In the genomic region with DNA sequence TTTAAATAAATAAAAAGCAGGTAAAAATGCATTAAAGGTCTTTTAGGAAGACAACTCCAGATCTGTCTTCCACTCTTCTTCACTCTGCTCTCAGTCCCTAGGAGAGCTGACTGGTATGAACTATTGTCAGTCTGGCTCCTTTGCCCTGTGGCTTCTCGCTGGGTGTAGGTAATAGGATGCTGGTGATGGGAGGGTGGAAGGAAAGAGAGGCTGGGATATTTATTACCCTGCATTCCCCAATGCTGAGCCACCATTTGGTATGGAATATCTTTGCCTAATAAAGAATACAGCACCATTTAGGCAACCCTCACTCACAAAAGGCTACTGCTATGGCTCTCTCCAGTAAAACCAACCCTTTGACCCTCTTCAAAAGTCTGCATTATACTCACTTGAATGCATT, we compare ENCODE assay signal across 23 cellular contexts.
DNase-seq lines count a peak whose midpoint lies in the region; ATAC-seq and TF ChIP-seq lines count a peak whose summit lies in the region.
"Had no signal": no experiment of that assay in that cellular context is flagged by ENCODE, and none has a peak within 500 bp of the region (broad histone marks: within the 10 kb centered on the region; RNA-seq: fewer than 3 reads in every experiment).

No MANE protein-coding gene starts in this region.

- WGBS in right lobe of liver (ENCODE audit: insufficient coverage, low coverage, low lambda C conversion rate, missing lambda C conversion rate), result 80% methylated on average over 1 of the region's 1 CpG

- ATAC-seq in right lobe of liver, result no peak
- ATAC-seq: HCT116, Panc1 had no signal

- H3K27me3 ChIP-seq in right lobe of liver, result no peaks in the 10 kb centered on the region
- H3K27me3 ChIP-seq: BLaER1, MG63 had no signal

- H3K4me3 Mint-ChIP-seq in HFFc6, result no peak overlapping the region
- H3K4me3 Mint-ChIP-seq: CD4-positive, CD25-positive, alpha-beta regulatory T cell had no signal

- H3K4me3 ChIP-seq in AG10803 (ENCODE audit: low read length) (no peak overlapping the region), foreskin fibroblast (ENCODE audit: low read depth in 1 of 2, low read length in 2 of 2) (no peak overlapping the region), right lobe of liver (no peak overlapping the region)
- H3K4me3 ChIP-seq: BLaER1, MG63 had no signal

- TF ChIP-seq CTCF in AG10803 (conservative IDR thresholded peaks at IDR 0.05; ENCODE audit: low read length), result no peak
- no peak for TF ChIP-seq CTCF in HFFc6 (IDR thresholded peaks at IDR 0.05)
- TF ChIP-seq CTCF in foreskin fibroblast (IDR thresholded peaks at IDR 0.05; ENCODE audit: low read depth, low read length), result no peak
- no peak for TF ChIP-seq CTCF in right lobe of liver (IDR thresholded peaks at IDR 0.05)

- DNase-seq in AG10803 (ENCODE audit: low read depth) (peak; percentile 30), HFFc6 (peak; percentile 11), foreskin fibroblast (peak; percentile 14 to 32), retina (peak; percentile 27), NCI-H2029 (lab: John Stamatoyannopoulos, UW) (no peak), NOMO-1 treated with DMSO at 0.1 percent for 48 hours (lab: John Stamatoyannopoulos, UW; ENCODE audit: unreplicated experiment) (no peak), right lobe of liver (no peak)
- no peak for DNase-seq in central memory CD4-positive, alpha-beta T cell
- DNase-seq: 8988T; ACHN; CD4-positive, CD25-positive, alpha-beta regulatory T cell; KG1; MG63; NCI-H1105 treated with DMSO at 0.1 percent for 48 hours; NCI-H146; NCI-H1930; NCI-H446 treated with DMSO at 0.1 percent for 48 hours; NCI-H526; SHP77 had no signal

- H3K27ac Mint-ChIP-seq in HFFc6, result no peak overlapping the region
- H3K27ac Mint-ChIP-seq: CD4-positive, CD25-positive, alpha-beta regulatory T cell had no signal

- H3K27ac ChIP-seq in right lobe of liver, result no peak overlapping the region
- H3K27ac ChIP-seq: BLaER1, RWPE1 had no signal

- H3K36me3 Mint-ChIP-seq in HFFc6 (ENCODE audit: low read depth), result peaks cover 28% of the 10 kb centered on the region
- H3K36me3 Mint-ChIP-seq: CD4-positive, CD25-positive, alpha-beta regulatory T cell had no signal

- intact Hi-C loops in right lobe of liver (cut with DNase I), result no loop called here

- no peaks in the 10 kb centered on the region for H3K36me3 ChIP-seq in right lobe of liver
- H3K36me3 ChIP-seq: BLaER1, MG63 had no signal

- no peaks in the 10 kb centered on the region for H3K4me1 ChIP-seq in right lobe of liver
- H3K4me1 ChIP-seq: BLaER1 had no signal

- H3K9me3 Mint-ChIP-seq in HFFc6, result no peaks in the 10 kb centered on the region

- no peaks in the 10 kb centered on the region for H3K27me3 Mint-ChIP-seq in HFFc6 (ENCODE audit: insufficient read depth)
- H3K27me3 Mint-ChIP-seq: CD4-positive, CD25-positive, alpha-beta regulatory T cell had no signal

- peaks cover 11% of the 10 kb centered on the region for H3K4me1 Mint-ChIP-seq in HFFc6 (ENCODE audit: low read depth)
- H3K4me1 Mint-ChIP-seq: CD4-positive, CD25-positive, alpha-beta regulatory T cell had no signal

- H3K9me3 ChIP-seq in right lobe of liver, result no peaks in the 10 kb centered on the region
- H3K9me3 ChIP-seq: BLaER1, MG63 had no signal

- TF ChIP-seq POLR2A in right lobe of liver (IDR thresholded peaks at IDR 0.05), result no peak

Comparison
In these comparisons a context has a peak if more than half of its experiments do, and no peak if none do; other contexts are left out.
1. DNase-seq: peak in AG10803 (single experiment), HFFc6 (single experiment), foreskin fibroblast (2 of 2) and retina (single experiment); none in central memory CD4-positive, alpha-beta T cell (single experiment), NCI-H2029 (single experiment), NOMO-1 treated with DMSO at 0.1 percent for 48 hours (single experiment) and right lobe of liver (0 of 3).